Comparison of ENCODE assay signal across 17 cellular contexts in the genomic region with DNA sequence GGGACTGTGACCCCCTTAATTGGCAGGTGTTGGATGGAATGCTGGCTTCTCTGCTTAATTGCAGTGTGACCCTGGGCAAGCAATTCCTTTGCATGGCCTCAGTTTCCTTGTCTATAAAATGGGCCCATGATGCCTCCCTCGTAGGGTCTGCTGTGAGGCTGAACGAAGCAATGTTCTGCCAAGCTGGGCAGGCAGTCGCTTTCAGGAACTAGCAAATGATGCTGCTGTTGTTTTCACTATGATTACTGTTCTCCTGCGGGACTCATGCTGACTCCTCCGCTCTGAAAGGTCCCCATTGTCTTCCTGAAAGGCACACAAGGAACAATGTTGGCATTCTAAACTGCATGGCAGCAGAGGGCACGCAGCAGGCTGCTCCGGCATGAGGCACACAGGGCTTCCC. TPM values are rescaled to one million over a fixed set of nuclear protein-coding genes. Genes with fewer than 3 reads are reported as not detected.
DNase-seq lines count a peak whose midpoint lies in the region; ATAC-seq and TF ChIP-seq lines count a peak whose summit lies in the region.
"Had no signal": no experiment of that assay in that cellular context is flagged by ENCODE, and none has a peak within 500 bp of the region (broad histone marks: within the 10 kb centered on the region; RNA-seq: fewer than 3 reads in every experiment).

No MANE protein-coding gene starts in this region.

- TF ChIP-seq EP300 in sigmoid colon (IDR thresholded peaks at IDR 0.05): no peak

- no peak for ATAC-seq in GM23338
- ATAC-seq: left lobe of liver, pancreas had no signal

- no peaks in the 10 kb centered on the region for H3K27me3 ChIP-seq in GM23338 (ENCODE audit: insufficient read depth)
- no peaks in the 10 kb centered on the region for H3K27me3 ChIP-seq in sigmoid colon
- H3K27me3 ChIP-seq: pancreas, SJSA1 had no signal

- intact Hi-C loops in sigmoid colon (cut with DNase I): no loop called here

- H3K4me3 Mint-ChIP-seq in GM23338: no peak overlapping the region; the same call in 2 of the 3 replicates
- H3K4me3 Mint-ChIP-seq in nephron progenitor cell: no peak overlapping the region
- H3K4me3 Mint-ChIP-seq: T-helper 2 cell treated with Interferon-gamma antibody and Interleukin-4, amounts not matched to agents 5 μg/mL and 100 μg/mL, for 36 hours had no signal

- no peaks in the 10 kb centered on the region for H3K9me3 ChIP-seq in sigmoid colon
- H3K9me3 ChIP-seq: pancreas, SJSA1, thoracic aorta had no signal

- 90 to 92% methylated on average over 7 of the region's 7 CpGs for WGBS in sigmoid colon, 2 donors

- H3K27me3 Mint-ChIP-seq in GM23338 (ENCODE audit: insufficient read depth, low read depth, poor library complexity): peaks cover 14% of the 10 kb centered on the region
- no peaks in the 10 kb centered on the region for H3K27me3 Mint-ChIP-seq in nephron progenitor cell (ENCODE audit: low read depth, poor library complexity)

- H3K36me3 ChIP-seq in GM23338 (ENCODE audit: insufficient read depth): no peaks in the 10 kb centered on the region
- no peaks in the 10 kb centered on the region for H3K36me3 ChIP-seq in sigmoid colon
- H3K36me3 ChIP-seq: pancreas, thoracic aorta had no signal

- no peak for TF ChIP-seq POLR2A in sigmoid colon (IDR thresholded peaks at IDR 0.05)

- H4K20me1 ChIP-seq in GM23338 (replicated peaks; ENCODE audit: insufficient read depth): peaks cover 13% of the 10 kb centered on the region

- peaks cover 14% of the 10 kb centered on the region for H3K36me3 Mint-ChIP-seq in GM23338 (ENCODE audit: low read depth)
- peaks cover 10% of the 10 kb centered on the region for H3K36me3 Mint-ChIP-seq in nephron progenitor cell (ENCODE audit: low read depth)

- H3K9me2 ChIP-seq in GM23338 (ENCODE audit: insufficient read depth): no peaks in the 10 kb centered on the region

- TF ChIP-seq CTCF in GM23338 (conservative IDR thresholded peaks at IDR 0.05; ENCODE audit: low read depth in 2 of 2) (no peak), sigmoid colon (IDR thresholded peaks at IDR 0.05) (no peak), nephron progenitor cell (IDR thresholded peaks at IDR 0.05) (no peak)

- DNase-seq in GM23338 (ENCODE audit: low spot score) (no peak), medulla oblongata (ENCODE audit: extremely low spot score) (peak; percentile 93), sigmoid colon (no peak), NCI-H1930 (lab: John Stamatoyannopoulos, UW) (no peak), nephron progenitor cell (no peak), NCI-H2081 treated with DMSO at 0.1 percent for 48 hours (lab: John Stamatoyannopoulos, UW) (no peak)
- no peak for DNase-seq in activated T-cell treated with anti-CD3 and anti-CD28 coated beads, Interleukin-2, amount 50 U/mL, for 1 hour
- DNase-seq: DMS53, NCI-H1417 treated with DMSO at 0.1 percent for 48 hours, NCI-H748 treated with DMSO at 0.1 percent for 48 hours, pancreas had no signal

- H3F3A ChIP-seq in GM23338 (replicated peaks; ENCODE audit: low read depth): peaks cover 36% of the 10 kb centered on the region

- H3K79me2 ChIP-seq in GM23338 (replicated peaks; ENCODE audit: insufficient read depth): peaks cover 95% of the 10 kb centered on the region

- peaks cover 77% of the 10 kb centered on the region for H3K4me1 ChIP-seq in GM23338 (ENCODE audit: insufficient read depth)
- H3K4me1 ChIP-seq in sigmoid colon: peaks cover 0 to 81% (median 71%) of the 10 kb centered on the region in 4 donors

- H3K27ac Mint-ChIP-seq in GM23338 (peak overlapping the region; percentile 88; the same call in 1 of the 2 replicates), nephron progenitor cell (no peak overlapping the region)
- H3K27ac Mint-ChIP-seq: activated T-helper 2 cell treated with anti-CD3 and anti-CD28 coated beads, Interferon-gamma antibody, Interleukin-2, Interleukin-4, amounts not matched to agents 10 μg/mL and 5 μg/mL and 100 μg/mL, durations not matched to agents 14 hours and 24 hours and 36 hours; T-helper 2 cell treated with Interferon-gamma antibody and Interleukin-4, amounts not matched to agents 5 μg/mL and 100 μg/mL, for 36 hours had no signal

- H3K27ac ChIP-seq in GM23338 (ENCODE audit: low read depth): 0 out of 2 replicates have a peak overlapping the region, but pooled peaks have one; percentile 55
- H3K27ac ChIP-seq in cingulate gyrus (ENCODE audit: low read depth, low read length): peak overlapping the region; percentile 86
- H3K27ac ChIP-seq in sigmoid colon: peak overlapping the region in 3 of 4 donors; percentile 33 to 98 (median 38)
- H3K27ac ChIP-seq: pancreas, SJSA1, thoracic aorta had no signal

- H3K4me2 ChIP-seq in GM23338: no peak overlapping the region

- no peaks in the 10 kb centered on the region for H3K9me3 Mint-ChIP-seq in GM23338
- no peaks in the 10 kb centered on the region for H3K9me3 Mint-ChIP-seq in nephron progenitor cell
- H3K9me3 Mint-ChIP-seq: activated T-helper 2 cell treated with anti-CD3 and anti-CD28 coated beads, Interferon-gamma antibody, Interleukin-2, Interleukin-4, amounts not matched to agents 10 μg/mL and 5 μg/mL and 100 μg/mL, durations not matched to agents 14 hours and 24 hours and 36 hours; T-helper 2 cell treated with Interferon-gamma antibody and Interleukin-4, amounts not matched to agents 5 μg/mL and 100 μg/mL, for 36 hours had no signal

- no peak overlapping the region for H2AFZ ChIP-seq in GM23338

- H3K4me1 Mint-ChIP-seq in GM23338 (peaks cover 69% of the 10 kb centered on the region), nephron progenitor cell (peaks cover 55% of the 10 kb centered on the region)

- H3K4me3 ChIP-seq in GM23338 (no peak overlapping the region), sigmoid colon (no peak overlapping the region)
- H3K4me3 ChIP-seq: pancreas, SJSA1, thoracic aorta had no signal

TF ChIP-seq in GM23338, 12 proteins besides CTCF, POLR2A, EP300 and RAD21 (continues in another document):
- TF ChIP-seq ZNF114 (CRISPR knock-in tag; IDR thresholded peaks at IDR 0.05) (no peak), ZNF331 (CRISPR knock-in tag; IDR thresholded peaks at IDR 0.05; ENCODE audit: low read depth) (no peak), JUNB (IDR thresholded peaks at IDR 0.05; ENCODE audit: unreplicated experiment) (no peak), EZH2phosphoT487 (IDR thresholded peaks at IDR 0.05; ENCODE audit: unreplicated experiment) (no peak), POLR2AphosphoS5 (IDR thresholded peaks at IDR 0.05; ENCODE audit: low read depth) (no peak), REST (IDR thresholded peaks at IDR 0.05; ENCODE audit: unreplicated experiment) (no peak), CREB1 (CRISPR knock-in tag; IDR thresholded peaks at IDR 0.05; ENCODE audit: low read depth) (no peak), EZH2 (IDR thresholded peaks at IDR 0.05; ENCODE audit: low read depth, unreplicated experiment) (no peak), NANOG (IDR thresholded peaks at IDR 0.05; ENCODE audit: borderline replicate concordance) (no peak), STAT1 (IDR thresholded peaks at IDR 0.05; ENCODE audit: unreplicated experiment) (no peak)
- TF ChIP-seq, protein P1, sequence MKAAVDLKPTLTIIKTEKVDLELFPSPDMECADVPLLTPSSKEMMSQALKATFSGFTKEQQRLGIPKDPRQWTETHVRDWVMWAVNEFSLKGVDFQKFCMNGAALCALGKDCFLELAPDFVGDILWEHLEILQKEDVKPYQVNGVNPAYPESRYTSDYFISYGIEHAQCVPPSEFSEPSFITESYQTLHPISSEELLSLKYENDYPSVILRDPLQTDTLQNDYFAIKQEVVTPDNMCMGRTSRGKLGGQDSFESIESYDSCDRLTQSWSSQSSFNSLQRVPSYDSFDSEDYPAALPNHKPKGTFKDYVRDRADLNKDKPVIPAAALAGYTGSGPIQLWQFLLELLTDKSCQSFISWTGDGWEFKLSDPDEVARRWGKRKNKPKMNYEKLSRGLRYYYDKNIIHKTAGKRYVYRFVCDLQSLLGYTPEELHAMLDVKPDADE (IDR thresholded peaks at IDR 0.05): no peak

RNA-seq across cellular contexts. Expression of gene BICRA, which starts 6.8 kb away (rescaled TPM):
- 37.7 and 40.1 TPM in 2 replicates for total RNA-seq in GM23338 (2014; rRNA removed; shearing (Covaris generic))
- polyA plus RNA-seq in GM23338 (2016; fragmentation: Nextera tagmentation; extraction: Ambion mirVana) (7.0 and 8.2 TPM in 2 replicates), sigmoid colon (10 to 100 TPM in 1 of 3 donors, 1 to 10 TPM in 2; 1.8 to 12.7 (median 2.5) TPM)
- 10 to 100 TPM in 3 of 4 donors, 1 to 10 TPM in 1; 2.9 to 21.6 (median 11.2) TPM for total RNA-seq in sigmoid colon

RNA-seq across cellular contexts. Expression of gene ZNF541, which starts 42.8 kb away (rescaled TPM):
- total RNA-seq in GM23338 (2014; rRNA removed; shearing (Covaris generic)): 0.42 TPM in 1 of 2 replicates, not detected in the other
- polyA plus RNA-seq in GM23338 (2016; fragmentation: Nextera tagmentation; extraction: Ambion mirVana) (0.05 and 0.26 TPM in 2 replicates), sigmoid colon (under 1 TPM in 1 of 3 donors, not detected in 2; 0.22 TPM)
- 1 to 10 TPM in 3 of 4 donors, not detected in 1; 1.1 to 1.7 (median 1.5) TPM for total RNA-seq in sigmoid colon
- total RNA-seq: SJSA1, thoracic aorta had no signal
